Comparison of ENCODE assay signal across 9 cellular contexts in the genomic region with DNA sequence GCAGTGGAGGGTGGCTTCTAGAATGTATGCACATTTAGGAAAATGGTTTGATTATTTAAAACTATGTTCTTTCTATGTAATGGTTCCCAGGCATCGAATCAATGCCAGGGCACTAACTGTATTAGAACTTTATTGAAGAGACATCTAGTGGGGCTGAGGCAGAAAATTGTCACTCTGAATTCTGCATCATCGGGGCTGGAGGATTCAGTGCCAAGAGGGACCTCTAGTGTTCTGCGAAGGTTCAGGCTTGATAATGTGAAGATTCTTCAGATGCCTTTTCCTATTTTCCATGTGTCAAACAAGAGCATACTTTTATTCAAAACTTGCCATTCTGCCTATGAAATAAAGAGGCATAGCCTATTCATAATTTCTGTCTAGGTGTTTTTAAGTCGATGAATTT.
DNase-seq lines count a peak whose midpoint lies in the region; ATAC-seq, FAIRE-seq and TF ChIP-seq lines count a peak whose summit lies in the region.
"Had no signal": no experiment of that assay in that cellular context is flagged by ENCODE, and none has a peak within 500 bp of the region (broad histone marks: within the 10 kb centered on the region; RNA-seq: fewer than 3 reads in every experiment).

No MANE protein-coding gene starts in this region.

- no peak overlapping the region for H3K4me2 ChIP-seq in mammary epithelial cell (ENCODE audit: insufficient read depth, low read depth, low read length)

- no peak overlapping the region for H2AFZ ChIP-seq in mammary epithelial cell (ENCODE audit: low read depth, low read length)

- in situ Hi-C loops in mammary epithelial cell (cut with MboI; ENCODE audit: low sequenced_read_pairs in 2 of 2), result no loop called here

- no peaks in the 10 kb centered on the region for H3K27me3 ChIP-seq in mammary epithelial cell (ENCODE audit: insufficient read depth, low read length)

- no peak overlapping the region for H3K4me3 ChIP-seq in mammary epithelial cell (replicated peaks in 1 of 3; ENCODE audit: insufficient read depth in 1 of 3, low read depth in 2 of 3, low read length in 3 of 3)
- H3K4me3 ChIP-seq: SK-N-MC had no signal

- no peak for ATAC-seq in GM21619 (IDR thresholded peaks at IDR 0.05; ENCODE audit: unreplicated experiment)
- no peak for ATAC-seq in GM21737 (IDR thresholded peaks at IDR 0.05; ENCODE audit: unreplicated experiment)

- no TSS peak for BruUV-seq in mammary epithelial cell (replicated peaks; lab: Mats Ljungman, UMichigan)

- peak; percentile 68 for FAIRE-seq in G401.6 (lab: Jason Lieb, UNC)

- no peak overlapping the region for H3K9ac ChIP-seq in mammary epithelial cell (ENCODE audit: insufficient read depth, low read length)

- CTCF ChIA-PET in mammary epithelial cell (lab: Charles Lee; ENCODE audit: low non-redundant PET), result interaction anchor here (0.7 kb wide), 1 partner anchor 525 kb away, joined by 4 read pairs; no protein-coding TSS in a partner anchor

- 27% methylated on average over 4 of the region's 4 CpGs for WGBS in mammary epithelial cell (ENCODE audit: low coverage, missing lambda C conversion rate)

- H3K79me2 ChIP-seq in mammary epithelial cell (ENCODE audit: insufficient read depth, low read length), result no peaks in the 10 kb centered on the region

- no peak overlapping the region for H3K27ac ChIP-seq in mammary epithelial cell (ENCODE audit: insufficient read depth, low read depth, low read length)
- H3K27ac ChIP-seq: SK-N-MC had no signal

- peak; percentile 65 for DNase-seq in NCI-H1694 treated with DMSO at 0.1 percent for 48 hours (lab: John Stamatoyannopoulos, UW)
- DNase-seq in mammary epithelial cell, result peak; percentile 32
- peak; percentile 17 for DNase-seq in middle frontal gyrus (ENCODE audit: extremely low spot score, low spot score)
- DNase-seq in activated CD4-positive, alpha-beta T cell treated with anti-CD3 and anti-CD28 coated beads for 48 hours, result no peak
- no peak for DNase-seq in NCI-H187 (lab: John Stamatoyannopoulos, UW)

- peak; percentile 32 to 75 for TF ChIP-seq CTCF in mammary epithelial cell (conservative IDR thresholded peaks at IDR 0.05 in 1 of 2, IDR thresholded peaks at IDR 0.05 in 1 of 2; ENCODE audit: extremely low read depth in 1 of 2, insufficient read depth in 1 of 2, low read depth in 1 of 2, low read length in 2 of 2)

- dilution Hi-C loops in mammary epithelial cell (cut with HindIII; ENCODE audit: low sequenced_read_pairs), result no loop called here

- no peaks in the 10 kb centered on the region for H3K36me3 ChIP-seq in mammary epithelial cell (ENCODE audit: insufficient read depth, low read length)

- intact Hi-C loops in mammary epithelial cell (cut with micrococcal nuclease), result loop anchor here (1.0 to 10.0 kb wide), 2 partner anchors 59 to 731 kb away; no protein-coding TSS in a partner anchor

- H3K4me1 ChIP-seq in mammary epithelial cell (ENCODE audit: insufficient read depth, low read length), result peaks cover 10% of the 10 kb centered on the region

- H4K20me1 ChIP-seq in mammary epithelial cell (ENCODE audit: insufficient read depth, low read length), result no peaks in the 10 kb centered on the region

- H3K9me3 ChIP-seq in mammary epithelial cell (replicated peaks; ENCODE audit: insufficient read depth, low read length), result no peaks in the 10 kb centered on the region

Comparison
In these comparisons a context has a peak if more than half of its experiments do, and no peak if none do; other contexts are left out.
1. DNase-seq: peak in NCI-H1694 treated with DMSO at 0.1 percent for 48 hours (single experiment), mammary epithelial cell (single experiment) and middle frontal gyrus (single experiment); none in activated CD4-positive, alpha-beta T cell treated with anti-CD3 and anti-CD28 coated beads for 48 hours (single experiment) and NCI-H187 (0 of 2).